Comparison of ENCODE assay signal across 9 cellular contexts in the genomic region with DNA sequence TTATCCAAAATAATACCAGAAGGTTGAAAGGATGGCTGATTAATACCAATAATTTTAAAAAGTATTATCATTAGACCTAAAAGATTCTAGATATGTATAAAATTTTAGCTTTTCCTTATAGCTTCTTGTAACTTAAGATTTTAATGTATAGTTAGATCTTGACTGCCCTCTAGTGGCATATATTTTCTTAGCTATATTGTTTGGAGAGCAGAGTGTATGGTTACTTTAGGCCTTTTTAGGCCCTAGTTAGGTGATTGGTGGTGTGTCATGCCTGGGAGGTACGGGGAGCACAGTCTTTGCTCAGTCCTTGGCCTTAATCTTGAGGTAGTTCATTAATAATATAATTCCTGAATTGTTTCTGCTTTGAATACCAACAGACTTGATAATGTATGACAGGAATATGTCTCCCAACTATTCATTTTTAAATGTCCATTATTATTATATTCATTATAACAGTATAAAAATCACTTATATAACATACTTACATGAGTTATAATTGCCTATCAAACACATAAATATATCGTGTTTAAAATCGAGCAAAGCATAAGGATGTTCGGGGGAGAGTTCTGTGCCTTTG.
DNase-seq lines count a peak whose midpoint lies in the region; ATAC-seq, FAIRE-seq and TF ChIP-seq lines count a peak whose summit lies in the region.
"Had no signal": no experiment of that assay in that cellular context is flagged by ENCODE, and none has a peak within 500 bp of the region (broad histone marks: within the 10 kb centered on the region; RNA-seq: fewer than 3 reads in every experiment).

No MANE protein-coding gene starts in this region.

- FAIRE-seq in TTC549 (lab: Jason Lieb, UNC) (peak; percentile 99), small intestine (lab: Jason Lieb, UNC) (peak; percentile 47)

- H3K27me3 Mint-ChIP-seq in CD14-positive monocyte (ENCODE audit: low read depth in 3 of 3), result peaks cover 0 to 2% (median 0%) of the 10 kb centered on the region in 3 donors

- intact Hi-C loops in CD14-positive monocyte (cut with micrococcal nuclease), result loop anchor here in 1 of 2 donors (5.0 kb wide), 1 partner anchor 1455 kb away; no protein-coding TSS in a partner anchor

- H3K9me3 Mint-ChIP-seq in CD14-positive monocyte, result no peaks in the 10 kb centered on the region
- H3K9me3 Mint-ChIP-seq: T-helper 1 cell treated with Interleukin-12 subunit alpha and Interleukin-12 subunit beta and Interleukin-4 antibody, amounts not matched to agents 30 μg/mL and 1 μg/mL, for 36 hours had no signal

- no peak overlapping the region for H3K27ac Mint-ChIP-seq in CD14-positive monocyte
- H3K27ac Mint-ChIP-seq: T-helper 1 cell treated with Interleukin-12 subunit alpha and Interleukin-12 subunit beta and Interleukin-4 antibody, amounts not matched to agents 30 μg/mL and 1 μg/mL, for 36 hours had no signal

- H3K27ac ChIP-seq in foreskin keratinocyte, result no peak overlapping the region
- H3K27ac ChIP-seq in small intestine (ENCODE audit: low read depth in 1 of 2, low read length in 1 of 2), result no peak overlapping the region

- H3K36me3 Mint-ChIP-seq in CD14-positive monocyte, result no peaks in the 10 kb centered on the region

- 54 to 62% (median 59%) methylated on average over 4 of the region's 4 CpGs for WGBS in small intestine, 3 donors

- H3K27me3 ChIP-seq in foreskin keratinocyte (no peaks in the 10 kb centered on the region), small intestine (ENCODE audit: control insufficient read depth in 2 of 2, insufficient read depth in 2 of 2, low read length in 2 of 2) (no peaks in the 10 kb centered on the region)

- ATAC-seq in GM18517 (IDR thresholded peaks at IDR 0.05; ENCODE audit: unreplicated experiment) (peak; percentile 85), HG03025 (IDR thresholded peaks at IDR 0.05; ENCODE audit: low FRiP score, unreplicated experiment) (peak; percentile 78), foreskin keratinocyte (peak; percentile 99)

- DNase-seq in CD14-positive monocyte (ENCODE audit: low spot score) (no peak), NCI-H1694 treated with DMSO at 0.1 percent for 48 hours (lab: John Stamatoyannopoulos, UW) (peak; percentile 88), foreskin keratinocyte (peak; percentile 32 to 70), small intestine (peak; percentile 64)
- DNase-seq in stimulated activated CD4-positive, alpha-beta T cell treated with anti-CD3 and anti-CD28 coated beads, Interleukin-4, amount 100 ng/mL, for 24 hours, result no peak

- H3K4me1 ChIP-seq in foreskin keratinocyte (no peaks in the 10 kb centered on the region), small intestine (ENCODE audit: control insufficient read depth in 2 of 2, insufficient read depth in 1 of 2, low read depth in 1 of 2, low read length in 1 of 2) (no peaks in the 10 kb centered on the region)

- no peaks in the 10 kb centered on the region for H3K9me3 ChIP-seq in small intestine (ENCODE audit: control insufficient read depth, low read depth)

- peak; percentile 73 for TF ChIP-seq CTCF in CD14-positive monocyte (IDR thresholded peaks at IDR 0.05)
- peak; percentile 71 for TF ChIP-seq CTCF in foreskin keratinocyte (conservative IDR thresholded peaks at IDR 0.05)

- H3K4me3 Mint-ChIP-seq in CD14-positive monocyte, result no peak overlapping the region
- H3K4me3 Mint-ChIP-seq: T-helper 1 cell treated with Interleukin-12 subunit alpha and Interleukin-12 subunit beta and Interleukin-4 antibody, amounts not matched to agents 30 μg/mL and 1 μg/mL, for 36 hours had no signal

- H3K4me1 Mint-ChIP-seq in CD14-positive monocyte, result no peaks in the 10 kb centered on the region

- no peaks in the 10 kb centered on the region for H3K36me3 ChIP-seq in small intestine (ENCODE audit: control insufficient read depth in 2 of 2, insufficient read depth in 2 of 2, low read length in 2 of 2)

- H3K4me3 ChIP-seq in small intestine (ENCODE audit: low read depth in 1 of 2, low read length in 2 of 2), result no peak overlapping the region

Comparison
In these comparisons a context has a peak if more than half of its experiments do, and no peak if none do; other contexts are left out.
1. DNase-seq: peak in NCI-H1694 treated with DMSO at 0.1 percent for 48 hours (single experiment), foreskin keratinocyte (2 of 2) and small intestine (single experiment); none in CD14-positive monocyte (single experiment) and stimulated activated CD4-positive, alpha-beta T cell treated with anti-CD3 and anti-CD28 coated beads, Interleukin-4, amount 100 ng/mL, for 24 hours (single experiment).
2. Peak in every context shown above with its lines, with median percentiles within 50 percentile points of each other: ATAC-seq.